ENCODE assay signal across 20 cellular contexts in the genomic region with DNA sequence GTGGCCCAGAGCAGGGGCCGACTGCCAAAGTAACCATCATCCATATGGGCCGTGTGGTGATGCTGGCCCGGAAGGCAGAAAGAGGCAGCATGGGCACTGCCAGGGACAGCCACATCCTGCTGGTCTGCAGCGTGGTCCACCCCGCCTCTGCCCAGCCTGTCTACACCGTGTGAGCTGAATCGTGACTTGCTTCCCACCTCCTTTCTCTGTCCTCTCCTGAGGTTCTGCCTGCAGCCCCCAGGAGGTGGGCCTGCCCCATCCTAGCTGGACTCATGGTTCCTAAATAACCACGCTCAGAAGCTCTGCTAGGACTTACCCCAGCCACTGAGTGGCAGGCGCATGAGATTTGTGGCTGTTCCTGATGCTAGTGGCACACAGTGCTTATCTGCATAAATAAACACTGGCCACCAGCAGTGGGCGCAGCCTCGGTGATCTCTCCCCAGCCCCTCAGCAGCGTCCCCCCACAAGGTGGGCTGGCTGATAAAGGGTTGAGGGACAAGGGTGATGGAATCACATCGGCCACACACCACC. TPM values are rescaled to one million over a fixed set of nuclear protein-coding genes. Genes with fewer than 3 reads are reported as not detected.
DNase-seq lines count a peak whose midpoint lies in the region; ATAC-seq and TF ChIP-seq lines count a peak whose summit lies in the region.
"Had no signal": no experiment of that assay in that cellular context is flagged by ENCODE, and none has a peak within 500 bp of the region (broad histone marks: within the 10 kb centered on the region; RNA-seq: fewer than 3 reads in every experiment).

No MANE protein-coding gene starts in this region.

- DNase-seq in CD4-positive, CD25-positive, alpha-beta regulatory T cell, result no peak
- DNase-seq in choroid plexus epithelial cell (ENCODE audit: low read depth), result no peak
- no peak for DNase-seq in UCSD-AML1 (lab: John Stamatoyannopoulos, UW; ENCODE audit: unreplicated experiment)
- no peak for DNase-seq in NCI-H1105 (lab: John Stamatoyannopoulos, UW)
- DNase-seq: activated CD4-positive, alpha-beta T cell treated with anti-CD3 and anti-CD28 coated beads for 1 hour; activated gamma-delta T cell treated with Interleukin-2 at 50 U/mL for 16 hours; cortex of kidney; MM.1S; NCI-H1930; NK-92 treated with Interleukin-12 subunit alpha and Interleukin-12 subunit beta, amount 100 ng/mL, for 24 hours; Right ventricle myocardium superior; stimulated activated CD4-positive, alpha-beta T cell treated with anti-CD3 and anti-CD28 coated beads, Interleukin-12 subunit alpha, Interleukin-12 subunit beta, amount 100 ng/mL, for 4 hours; T-helper 9 cell; thyroid gland had no signal

- no peak overlapping the region for H3K4me3 ChIP-seq in BLaER1
- H3K4me3 ChIP-seq in CD4-positive, CD25-positive, alpha-beta regulatory T cell (ENCODE audit: low read depth, low read length), result no peak overlapping the region
- H3K4me3 ChIP-seq in OCI-LY1 (ENCODE audit: low read depth, low read length, poor library complexity, severe bottlenecking), result no peak overlapping the region
- H3K4me3 ChIP-seq in choroid plexus epithelial cell (ENCODE audit: low read depth, low read length), result no peak overlapping the region
- H3K4me3 ChIP-seq: thyroid gland had no signal

- no peak overlapping the region for H2AFZ ChIP-seq in OCI-LY1 (ENCODE audit: low read length)

- H3K4me1 Mint-ChIP-seq in CD4-positive, CD25-positive, alpha-beta regulatory T cell, result peaks cover 0 to 75% (median 17%) of the 10 kb centered on the region in 4 donors

- H4K20me1 ChIP-seq in BLaER1 (no peaks in the 10 kb centered on the region), OCI-LY1 (ENCODE audit: insufficient read depth, low read length) (no peaks in the 10 kb centered on the region)

- H3K4me1 ChIP-seq in BLaER1 (peaks cover 100% of the 10 kb centered on the region), OCI-LY1 (ENCODE audit: insufficient read depth, low read length, severe bottlenecking) (peaks cover 4% of the 10 kb centered on the region)
- H3K4me1 ChIP-seq in CD4-positive, CD25-positive, alpha-beta regulatory T cell (ENCODE audit: control insufficient read depth, insufficient read depth, low read length, poor library complexity, severe bottlenecking), result peaks cover 9% of the 10 kb centered on the region

- no peak overlapping the region for H3K4me3 Mint-ChIP-seq in CD4-positive, CD25-positive, alpha-beta regulatory T cell
- H3K4me3 Mint-ChIP-seq: memory B cell had no signal

- TF ChIP-seq CTCF in OCI-LY1 (IDR thresholded peaks at IDR 0.05; ENCODE audit: low read length), result peak; percentile 51
- peak; percentile 10 for TF ChIP-seq CTCF in choroid plexus epithelial cell (conservative IDR thresholded peaks at IDR 0.05; ENCODE audit: low read depth, low read length)

- H3K27ac ChIP-seq in BLaER1, result peak overlapping the region; percentile 85
- no peak overlapping the region for H3K27ac ChIP-seq in CD4-positive, CD25-positive, alpha-beta regulatory T cell (ENCODE audit: insufficient read depth, low read length, poor library complexity, severe bottlenecking)
- no peak overlapping the region for H3K27ac ChIP-seq in OCI-LY1 (ENCODE audit: low read depth, low read length, poor library complexity, severe bottlenecking)
- H3K27ac ChIP-seq: thyroid gland had no signal

- no peak for ATAC-seq in CD4-positive, CD25-positive, alpha-beta regulatory T cell (ENCODE audit: low read depth in 2 of 2)
- ATAC-seq in GM21528 (IDR thresholded peaks at IDR 0.05; ENCODE audit: low FRiP score, unreplicated experiment) (no peak), GM19397 (IDR thresholded peaks at IDR 0.05; ENCODE audit: unreplicated experiment) (no peak)

- no peaks in the 10 kb centered on the region for H3F3A ChIP-seq in OCI-LY1 (ENCODE audit: insufficient read depth, low read length)

- H3K27me3 ChIP-seq in BLaER1 (no peaks in the 10 kb centered on the region), OCI-LY1 (ENCODE audit: insufficient read depth, low read length) (no peaks in the 10 kb centered on the region)
- H3K27me3 ChIP-seq in CD4-positive, CD25-positive, alpha-beta regulatory T cell (ENCODE audit: control insufficient read depth, insufficient read depth, low read length), result no peaks in the 10 kb centered on the region
- H3K27me3 ChIP-seq: thyroid gland had no signal

- H3K9ac ChIP-seq in BLaER1 (0 out of 2 replicates have a peak overlapping the region, but pooled peaks have one; percentile 24), OCI-LY1 (ENCODE audit: low read length) (no peak overlapping the region)

- peaks cover 29% of the 10 kb centered on the region for H3K36me3 ChIP-seq in BLaER1
- peaks cover 55% of the 10 kb centered on the region for H3K36me3 ChIP-seq in CD4-positive, CD25-positive, alpha-beta regulatory T cell (ENCODE audit: control insufficient read depth, insufficient read depth, low read length)
- peaks cover 11% of the 10 kb centered on the region; the same call in 1 of the 2 replicates for H3K36me3 ChIP-seq in OCI-LY1 (ENCODE audit: insufficient read depth, low read length)
- H3K36me3 ChIP-seq: thyroid gland had no signal

- peak overlapping the region; percentile 41 to 84 (median 71) for H3K27ac Mint-ChIP-seq in CD4-positive, CD25-positive, alpha-beta regulatory T cell
- H3K27ac Mint-ChIP-seq: memory B cell had no signal

- peaks cover 27% of the 10 kb centered on the region for H3K36me3 Mint-ChIP-seq in CD4-positive, CD25-positive, alpha-beta regulatory T cell

- H3K4me2 ChIP-seq in BLaER1, result peak overlapping the region; percentile 92
- H3K4me2 ChIP-seq in OCI-LY1 (ENCODE audit: low read length), result no peak overlapping the region

- H3K27me3 Mint-ChIP-seq in CD4-positive, CD25-positive, alpha-beta regulatory T cell, result peaks cover 4% of the 10 kb centered on the region
- H3K27me3 Mint-ChIP-seq: memory B cell had no signal

- no peaks in the 10 kb centered on the region for H3K9me3 ChIP-seq in BLaER1
- H3K9me3 ChIP-seq in CD4-positive, CD25-positive, alpha-beta regulatory T cell (ENCODE audit: control insufficient read depth in 2 of 2, low read length in 2 of 2), result no peaks in the 10 kb centered on the region
- H3K9me3 ChIP-seq in OCI-LY1 (ENCODE audit: low read length), result no peaks in the 10 kb centered on the region
- H3K9me3 ChIP-seq: thyroid gland had no signal

- H3K9me3 Mint-ChIP-seq in CD4-positive, CD25-positive, alpha-beta regulatory T cell, result peaks cover 0 to 2% (median 0%) of the 10 kb centered on the region in 7 donors
- H3K9me3 Mint-ChIP-seq: memory B cell had no signal

- H3K9me2 ChIP-seq in OCI-LY1 (ENCODE audit: low read depth, low read length), result no peaks in the 10 kb centered on the region

- no peaks in the 10 kb centered on the region for H3K79me2 ChIP-seq in OCI-LY1 (ENCODE audit: insufficient read depth, low read length)

RNA-seq across cellular contexts. Expression of a gene that starts 22.6 kb away (rescaled TPM):
- 68.7 TPM for total RNA-seq in CD4-positive, CD25-positive, alpha-beta regulatory T cell
- 100 to 1,000 TPM; 187 to 229 (median 210) TPM for polyA plus RNA-seq in CD4-positive, CD25-positive, alpha-beta regulatory T cell
- polyA plus RNA-seq: neural cell had no signal
